Comparison of ENCODE assay signal across 19 cellular contexts in the genomic region with DNA sequence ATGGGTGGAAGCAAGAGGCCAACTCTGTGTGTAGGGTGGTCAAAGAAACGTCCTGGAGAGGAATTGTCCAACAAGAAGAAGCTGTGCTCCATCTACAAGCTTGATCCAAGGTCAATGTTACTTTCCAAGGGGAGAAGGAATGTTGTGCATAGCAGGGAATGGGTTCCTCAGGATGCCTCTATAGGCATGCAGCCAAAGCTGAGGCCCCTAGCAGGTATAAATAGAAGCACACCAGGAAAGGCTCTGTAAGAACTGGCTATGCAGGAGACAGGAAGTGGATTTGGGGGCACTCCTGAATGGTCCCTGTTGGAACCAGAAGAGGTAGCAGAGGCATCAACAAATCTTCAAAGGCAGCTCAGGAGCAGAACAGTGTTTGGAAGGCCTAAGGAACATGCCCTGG.
"Had no signal": no experiment of that assay in that cellular context is flagged by ENCODE, and none has a peak within 500 bp of the region (broad histone marks: within the 10 kb centered on the region; RNA-seq: fewer than 3 reads in every experiment).

No MANE protein-coding gene starts in this region.

- H3K27me3 ChIP-seq: adrenal gland, neural progenitor cell, ovary, transverse colon, vagina had no signal

- H3K9me3 ChIP-seq: adrenal gland, mucosa of descending colon, ovary, transverse colon, vagina had no signal

- H3K27ac ChIP-seq: adrenal gland, neural progenitor cell, ovary, transverse colon, vagina had no signal

- H2AFZ ChIP-seq: neural progenitor cell had no signal

- H3K36me3 ChIP-seq: adrenal gland, neural progenitor cell, ovary, transverse colon, vagina had no signal

- DNase-seq: activated CD4-positive, alpha-beta memory T cell treated with anti-CD3 and anti-CD28 coated beads for 36 hours; activated CD4-positive, alpha-beta T cell treated with anti-CD3 and anti-CD28 coated beads for 36 hours; activated gamma-delta T cell treated with Interleukin-2 at 50 U/mL for 16 hours; activated T-cell treated with anti-CD3 and anti-CD28 coated beads for 4 hours; adrenal gland; caudate nucleus; hypothalamus; mucosa of descending colon; naive B cell; ovary; stimulated activated CD8-positive, alpha-beta memory T cell treated with anti-CD3 and anti-CD28 coated beads, Interleukin-4, amount 100 ng/mL, for 48 hours; stimulated activated naive CD4-positive, alpha-beta T cell; SW 1271; T-helper 2 cell; transverse colon had no signal

- ATAC-seq: activated CD4-positive, alpha-beta T cell treated with anti-CD3 and anti-CD28 coated beads for 36 hours; activated naive CD4-positive, alpha-beta T cell treated with anti-CD3 and anti-CD28 coated beads, Interleukin-2, amount 50 U/mL, for 72 hours; left lobe of liver; mucosa of descending colon had no signal

- H3K4me3 ChIP-seq: adrenal gland, mucosa of descending colon, neural progenitor cell, ovary, transverse colon, vagina had no signal

- H3K4me2 ChIP-seq: neural progenitor cell had no signal

- H3K4me1 ChIP-seq: neural progenitor cell, vagina had no signal

- H3K9ac ChIP-seq: neural progenitor cell had no signal
